Comparison of ENCODE assay signal across 9 cellular contexts in the genomic region with DNA sequence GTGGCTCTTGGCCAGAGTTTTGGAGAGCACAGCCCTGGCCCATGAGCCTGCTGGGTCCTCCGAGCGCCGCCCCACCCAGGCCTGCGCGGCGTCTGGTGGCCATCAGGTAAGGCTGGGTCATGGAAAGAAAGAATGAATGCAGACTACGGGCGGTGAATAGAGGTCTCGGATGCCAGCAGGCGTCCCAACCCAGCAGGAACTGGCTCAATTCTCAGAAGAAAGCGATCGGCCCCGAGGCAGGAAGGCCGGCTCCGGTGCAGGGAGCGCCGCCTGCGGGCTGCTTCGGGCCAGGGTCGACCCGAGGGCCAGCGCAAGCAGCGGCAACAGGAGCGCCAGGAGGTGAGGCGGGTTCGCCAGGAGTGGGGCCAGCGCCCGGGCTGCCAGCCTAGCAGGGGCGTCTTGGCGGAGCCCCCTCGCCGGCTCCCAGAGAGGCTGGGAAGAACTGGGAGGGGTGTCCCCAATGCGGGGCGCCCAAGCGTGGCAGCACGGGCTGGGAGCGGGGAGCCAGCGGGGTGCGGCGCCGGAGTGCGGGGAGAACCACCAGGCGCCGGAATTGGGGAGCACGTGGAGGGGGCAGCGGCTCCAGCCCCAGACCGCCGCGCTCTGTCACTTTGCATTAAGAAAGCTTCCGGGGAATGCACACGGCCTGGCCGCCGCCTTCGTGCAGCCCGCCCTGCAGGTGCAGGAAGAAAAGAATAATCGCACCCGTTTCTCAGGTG. TPM values are rescaled to one million over a fixed set of nuclear protein-coding genes. Genes with fewer than 3 reads are reported as not detected.
DNase-seq lines count a peak whose midpoint lies in the region; ATAC-seq and TF ChIP-seq lines count a peak whose summit lies in the region.
"Had no signal": no experiment of that assay in that cellular context is flagged by ENCODE, and none has a peak within 500 bp of the region (broad histone marks: within the 10 kb centered on the region; RNA-seq: fewer than 3 reads in every experiment).

No MANE protein-coding gene starts in this region.

- POLR2A ChIA-PET in CD4-positive, alpha-beta memory T cell (lab: Charles Lee; ENCODE audit: partially characterized antibody) = no interaction called here
- POLR2A ChIA-PET in activated CD8-positive, alpha-beta T cell treated with anti-CD3 and anti-CD28 coated beads for 36 hours (lab: Charles Lee) = no interaction called here

- no peak for DNase-seq in CD4-positive, alpha-beta memory T cell
- peak; percentile 49 for DNase-seq in HPDE6-E6E7 (ENCODE audit: extremely low spot score)
- DNase-seq in activated CD8-positive, alpha-beta T cell treated with anti-CD3 and anti-CD28 coated beads for 36 hours = peak; percentile 13
- no peak for DNase-seq in suprapubic skin (ENCODE audit: low spot score in 2 of 2)
- no peak for DNase-seq in OCI-M2 (lab: John Stamatoyannopoulos, UW; ENCODE audit: unreplicated experiment)

- H3K27me3 Mint-ChIP-seq in CD4-positive, alpha-beta memory T cell = peaks cover 23% of the 10 kb centered on the region in 2 donors
- peaks cover 34% of the 10 kb centered on the region for H3K27me3 Mint-ChIP-seq in activated CD8-positive, alpha-beta T cell treated with anti-CD3 and anti-CD28 coated beads for 36 hours

- H3K9me3 ChIP-seq in CD4-positive, alpha-beta memory T cell (ENCODE audit: control insufficient read depth in 1 of 2, low read length in 2 of 2) = no peaks in the 10 kb centered on the region
- H3K9me3 ChIP-seq in iPS-20b (ENCODE audit: insufficient read depth, low read depth, low read length) (peaks cover 18% of the 10 kb centered on the region; the same call in 1 of the 2 replicates), suprapubic skin (no peaks in the 10 kb centered on the region)

- intact Hi-C loops in CD4-positive, alpha-beta memory T cell (cut with micrococcal nuclease) = no loop called here
- intact Hi-C loops in activated CD8-positive, alpha-beta T cell treated with anti-CD3 and anti-CD28 coated beads for 36 hours (cut with micrococcal nuclease) = no loop called here

- CTCF ChIA-PET in CD4-positive, alpha-beta memory T cell (lab: Charles Lee; ENCODE audit: partially characterized antibody) = no interaction called here
- CTCF ChIA-PET in activated CD8-positive, alpha-beta T cell treated with anti-CD3 and anti-CD28 coated beads for 36 hours (lab: Charles Lee) = no interaction called here

- peak overlapping the region; percentile 63; the same call in 1 of the 2 replicates for H3K9ac ChIP-seq in iPS-20b (ENCODE audit: low read depth, low read length)

- 4% methylated on average over 31 of the region's 57 CpGs for WGBS in suprapubic skin

- peaks cover 2 to 9% (median 5%) of the 10 kb centered on the region in 4 donors for H3K4me1 Mint-ChIP-seq in CD4-positive, alpha-beta memory T cell
- peaks cover 2% of the 10 kb centered on the region for H3K4me1 Mint-ChIP-seq in activated CD8-positive, alpha-beta T cell treated with anti-CD3 and anti-CD28 coated beads for 36 hours (ENCODE audit: low read depth)

- peak overlapping the region in 2 of 7 donors; percentile 42 to 51 for H3K27ac Mint-ChIP-seq in CD4-positive, alpha-beta memory T cell
- no peak overlapping the region for H3K27ac Mint-ChIP-seq in activated CD8-positive, alpha-beta T cell treated with anti-CD3 and anti-CD28 coated beads for 36 hours

- no peak for ATAC-seq in activated CD8-positive, alpha-beta T cell treated with anti-CD3 and anti-CD28 coated beads for 36 hours
- ATAC-seq in HG02678 (IDR thresholded peaks at IDR 0.05; ENCODE audit: unreplicated experiment) (no peak), HG02610 (IDR thresholded peaks at IDR 0.05; ENCODE audit: unreplicated experiment) (no peak)

- H3K27me3 ChIP-seq in CD4-positive, alpha-beta memory T cell (ENCODE audit: insufficient read depth, low read length) = no peaks in the 10 kb centered on the region
- H3K27me3 ChIP-seq in iPS-20b (ENCODE audit: insufficient read depth, low read length) = peaks cover 22% of the 10 kb centered on the region
- peaks cover 54% of the 10 kb centered on the region for H3K27me3 ChIP-seq in suprapubic skin

- no peak for TF ChIP-seq POLR2A in suprapubic skin (IDR thresholded peaks at IDR 0.05)

- H3K27ac ChIP-seq in CD4-positive, alpha-beta memory T cell (ENCODE audit: low read depth, low read length) = no peak overlapping the region
- H3K27ac ChIP-seq in iPS-20b (ENCODE audit: low read length) = no peak overlapping the region
- H3K27ac ChIP-seq in suprapubic skin = no peak overlapping the region
- H3K27ac ChIP-seq: tibial artery had no signal

- H3K4me3 ChIP-seq in CD4-positive, alpha-beta memory T cell (ENCODE audit: low read length in 2 of 2) = no peak overlapping the region
- H3K4me3 ChIP-seq in iPS-20b (ENCODE audit: low read length) (peak overlapping the region; percentile 69), suprapubic skin (peak overlapping the region; percentile 46)

- no peaks in the 10 kb centered on the region for H3K36me3 Mint-ChIP-seq in CD4-positive, alpha-beta memory T cell
- no peaks in the 10 kb centered on the region for H3K36me3 Mint-ChIP-seq in activated CD8-positive, alpha-beta T cell treated with anti-CD3 and anti-CD28 coated beads for 36 hours (ENCODE audit: low read depth)

- H3K4me1 ChIP-seq in CD4-positive, alpha-beta memory T cell (ENCODE audit: insufficient read depth, low read length) = no peaks in the 10 kb centered on the region
- peaks cover 3% of the 10 kb centered on the region; the same call in 1 of the 2 replicates for H3K4me1 ChIP-seq in iPS-20b (ENCODE audit: insufficient read depth, low read length)
- H3K4me1 ChIP-seq in suprapubic skin = peaks cover 15% of the 10 kb centered on the region

- H3K9me3 Mint-ChIP-seq in CD4-positive, alpha-beta memory T cell = peaks cover 0 to 25% (median 15%) of the 10 kb centered on the region in 8 donors
- peaks cover 10% of the 10 kb centered on the region for H3K9me3 Mint-ChIP-seq in activated CD8-positive, alpha-beta T cell treated with anti-CD3 and anti-CD28 coated beads for 36 hours

- TF ChIP-seq CTCF in activated CD8-positive, alpha-beta T cell treated with anti-CD3 and anti-CD28 coated beads for 36 hours (IDR thresholded peaks at IDR 0.05) = peak; percentile 13
- no peak for TF ChIP-seq CTCF in suprapubic skin (IDR thresholded peaks at IDR 0.05)

- peak overlapping the region; percentile 21 to 75 (median 70) for H3K4me3 Mint-ChIP-seq in CD4-positive, alpha-beta memory T cell
- H3K4me3 Mint-ChIP-seq in activated CD8-positive, alpha-beta T cell treated with anti-CD3 and anti-CD28 coated beads for 36 hours = no peak overlapping the region

- H3K36me3 ChIP-seq in CD4-positive, alpha-beta memory T cell (ENCODE audit: insufficient read depth, low read length) = no peaks in the 10 kb centered on the region
- no peaks in the 10 kb centered on the region for H3K36me3 ChIP-seq in iPS-20b (ENCODE audit: insufficient read depth, low read depth, low read length)
- H3K36me3 ChIP-seq in suprapubic skin = no peaks in the 10 kb centered on the region
- H3K36me3 ChIP-seq: tibial artery had no signal

- no peak for TF ChIP-seq EP300 in suprapubic skin (IDR thresholded peaks at IDR 0.05)

RNA-seq across cellular contexts. Expression of a gene that starts 7.1 kb away (rescaled TPM):
- not detected for total RNA-seq in CD4-positive, alpha-beta memory T cell
- polyA plus RNA-seq in CD4-positive, alpha-beta memory T cell = under 1 TPM in 1 of 2 donors, not detected in 1; 0.57 TPM
- not detected for total RNA-seq in activated CD8-positive, alpha-beta T cell treated with anti-CD3 and anti-CD28 coated beads for 36 hours
- 1 to 10 TPM; 1.1 to 2.0 (median 1.7) TPM for total RNA-seq in suprapubic skin

Comparison
In these comparisons a context has a peak if more than half of its experiments do, and no peak if none do; other contexts are left out.
1. DNase-seq: peak in HPDE6-E6E7 (single experiment) and activated CD8-positive, alpha-beta T cell treated with anti-CD3 and anti-CD28 coated beads for 36 hours (single experiment); none in CD4-positive, alpha-beta memory T cell (0 of 5), suprapubic skin (0 of 2) and OCI-M2 (single experiment).
2. H3K4me3 ChIP-seq: peak in iPS-20b (single experiment) and suprapubic skin (single experiment); none in CD4-positive, alpha-beta memory T cell (0 of 2).